ENCODE assay signal across 12 cellular contexts in the genomic region with DNA sequence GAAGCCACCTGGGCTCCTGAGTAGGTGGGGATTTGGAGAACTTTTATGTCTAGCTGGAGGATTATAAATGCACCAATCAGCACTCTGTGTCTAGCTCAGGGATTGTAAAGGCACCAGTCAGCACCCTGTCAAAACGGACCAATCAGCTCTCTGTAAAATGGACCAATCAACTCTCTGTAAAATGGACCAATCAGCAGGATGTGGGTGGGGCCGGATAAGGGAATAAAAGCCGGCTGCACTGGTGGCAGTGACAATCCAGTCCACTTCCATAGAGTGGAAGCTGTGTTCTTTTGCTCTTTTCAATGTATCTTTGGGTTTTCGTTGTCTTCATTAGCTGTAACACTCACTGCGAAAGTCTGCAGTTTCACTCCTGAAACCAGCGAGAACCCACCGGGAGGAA. TPM values are rescaled to one million over a fixed set of nuclear protein-coding genes. Genes with fewer than 3 reads are reported as not detected.
"Had no signal": no experiment of that assay in that cellular context is flagged by ENCODE, and none has a peak within 500 bp of the region (broad histone marks: within the 10 kb centered on the region; RNA-seq: fewer than 3 reads in every experiment).

No MANE protein-coding gene starts in this region.

RNA-seq across cellular contexts. Expression of a gene that starts 38.2 kb away (rescaled TPM):
- total RNA-seq: activated naive CD4-positive, alpha-beta T cell treated with anti-CD3 and anti-CD28 coated beads for 36 hours; activated naive CD4-positive, alpha-beta T cell treated with anti-CD3 and anti-CD28 coated beads, Interleukin-2, amount 50 U/mL, for 72 hours; activated naive CD8-positive, alpha-beta T cell treated with anti-CD3 and anti-CD28 coated beads for 36 hours; activated naive CD8-positive, alpha-beta T cell treated with anti-CD3 and anti-CD28 coated beads, Interleukin-2, amount 10 ng/mL, durations not matched to agents 7 days and 5 days; activated T-cell treated with anti-CD3 and anti-CD28 coated beads, Interleukin-2, amount 50 U/mL, for 4 hours; activated T-cell treated with anti-CD3 and anti-CD28 coated beads, Interleukin-2, amount 50 U/mL, for 72 hours; activated T-helper 1 cell treated with anti-CD3 and anti-CD28 coated beads, Interleukin-12 subunit alpha, Interleukin-12 subunit beta, Interleukin-2, Interleukin-4 antibody, amounts not matched to agents 30 ng/mL and 10 ng/mL and 1 ng/mL, durations not matched to agents 14 hours and 24 hours and 36 hours; activated T-helper 17 cell treated with anti-CD3 and anti-CD28 coated beads, Interleukin-2, amount 50 U/mL, for 72 hours; activated T-helper 2 cell treated with anti-CD3 and anti-CD28 coated beads, Interferon-gamma antibody, Interleukin-2, Interleukin-4, amounts not matched to agents 10 μg/mL and 5 μg/mL and 100 μg/mL, durations not matched to agents 14 hours and 24 hours and 36 hours; ascending aorta; cerebellum had no signal
- polyA plus RNA-seq: cardiac muscle cell had no signal
